ENCODE assay signal across 1 cellular context in the genomic region with DNA sequence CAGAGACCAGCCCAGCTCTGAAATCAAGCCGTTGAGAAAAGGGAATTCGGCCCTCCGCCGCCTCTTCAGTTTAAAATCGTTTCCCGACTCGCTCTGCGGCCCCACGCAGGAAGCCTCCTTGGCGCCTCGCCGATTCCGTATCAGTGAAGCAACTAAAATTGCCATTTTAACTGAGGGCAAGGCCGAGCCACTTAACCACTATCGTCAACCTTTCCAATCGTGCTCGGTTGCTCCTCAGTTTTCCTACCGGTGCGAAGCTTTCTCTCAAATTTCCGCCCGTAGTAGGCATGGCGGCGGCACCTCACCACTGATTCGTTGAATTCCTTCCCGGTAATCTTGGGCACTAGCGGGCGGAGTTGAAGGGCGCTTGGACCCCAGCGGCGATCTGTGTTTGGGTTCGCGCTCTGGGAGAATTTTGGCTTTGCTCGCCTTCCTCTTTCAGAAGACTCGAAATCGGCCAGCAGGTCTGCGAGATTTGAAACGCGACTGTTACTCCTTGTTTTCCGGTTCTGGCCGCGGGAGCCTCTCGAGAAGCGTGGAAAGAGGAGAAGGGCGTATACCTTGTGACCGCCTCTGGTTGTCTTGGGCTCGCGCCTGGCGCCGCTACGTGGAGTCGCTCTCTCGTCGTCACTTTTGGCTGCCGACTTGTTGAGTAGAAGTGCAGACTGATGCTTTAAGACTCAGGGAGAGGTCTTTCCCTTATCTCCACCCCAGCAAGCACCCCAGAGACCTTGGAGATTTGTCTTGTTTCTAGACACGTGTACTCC.
TF ChIP-seq lines count a peak whose summit lies in the region.

A gene with protein sequence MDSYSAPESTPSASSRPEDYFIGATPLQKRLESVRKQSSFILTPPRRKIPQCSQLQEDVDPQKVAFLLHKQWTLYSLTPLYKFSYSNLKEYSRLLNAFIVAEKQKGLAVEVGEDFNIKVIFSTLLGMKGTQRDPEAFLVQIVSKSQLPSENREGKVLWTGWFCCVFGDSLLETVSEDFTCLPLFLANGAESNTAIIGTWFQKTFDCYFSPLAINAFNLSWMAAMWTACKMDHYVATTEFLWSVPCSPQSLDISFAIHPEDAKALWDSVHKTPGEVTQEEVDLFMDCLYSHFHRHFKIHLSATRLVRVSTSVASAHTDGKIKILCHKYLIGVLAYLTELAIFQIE (minus strand): TSS at position 569 of the 767 bp plus-strand sequence. CDS start 13,584 bp downstream, outside the sequence.
A gene with protein sequence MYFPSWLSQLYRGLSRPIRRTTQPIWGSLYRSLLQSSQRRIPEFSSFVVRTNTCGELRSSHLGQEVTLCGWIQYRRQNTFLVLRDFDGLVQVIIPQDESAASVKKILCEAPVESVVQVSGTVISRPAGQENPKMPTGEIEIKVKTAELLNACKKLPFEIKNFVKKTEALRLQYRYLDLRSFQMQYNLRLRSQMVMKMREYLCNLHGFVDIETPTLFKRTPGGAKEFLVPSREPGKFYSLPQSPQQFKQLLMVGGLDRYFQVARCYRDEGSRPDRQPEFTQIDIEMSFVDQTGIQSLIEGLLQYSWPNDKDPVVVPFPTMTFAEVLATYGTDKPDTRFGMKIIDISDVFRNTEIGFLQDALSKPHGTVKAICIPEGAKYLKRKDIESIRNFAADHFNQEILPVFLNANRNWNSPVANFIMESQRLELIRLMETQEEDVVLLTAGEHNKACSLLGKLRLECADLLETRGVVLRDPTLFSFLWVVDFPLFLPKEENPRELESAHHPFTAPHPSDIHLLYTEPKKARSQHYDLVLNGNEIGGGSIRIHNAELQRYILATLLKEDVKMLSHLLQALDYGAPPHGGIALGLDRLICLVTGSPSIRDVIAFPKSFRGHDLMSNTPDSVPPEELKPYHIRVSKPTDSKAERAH (plus strand): TSS at position 359 of the 767 bp plus-strand sequence. CDS start 557 bp downstream, outside the sequence.

TF ChIP-seq in K562, 482 proteins besides CTCF, POLR2A, EP300 and RAD21 (continued from another document and continues in another):
- TF ChIP-seq NR2C2 (CRISPR knock-in tag; IDR thresholded peaks at IDR 0.05) (peak; percentile 79), NR2C2 (tag; IDR thresholded peaks at IDR 0.05) (peak; percentile 97), HCFC1 (IDR thresholded peaks at IDR 0.05; ENCODE audit: low read depth, low read length) (peak; percentile 91), FOXJ3 (CRISPR knock-in tag; IDR thresholded peaks at IDR 0.05) (no peak), NFXL1 (CRISPR knock-in tag; IDR thresholded peaks at IDR 0.05) (no peak), MED1 (CRISPR knock-in tag; IDR thresholded peaks at IDR 0.05; ENCODE audit: borderline replicate concordance) (no peak), FIP1L1 (IDR thresholded peaks at IDR 0.05; ENCODE audit: low read depth, low read length, poor library complexity, severe bottlenecking) (peak; percentile 63), ILF3 (IDR thresholded peaks at IDR 0.05; ENCODE audit: borderline replicate concordance) (no peak), PHB2 (IDR thresholded peaks at IDR 0.05; ENCODE audit: low read depth) (no peak), NCOA1 (IDR thresholded peaks at IDR 0.05; ENCODE audit: low read depth) (peak; percentile 26; the same call in 1 of the 2 replicates), GTF2A2 (tag; IDR thresholded peaks at IDR 0.05) (no peak), ZEB2 (IDR thresholded peaks at IDR 0.05) (no peak; the same call in 1 of the 2 replicates), MTF1 (CRISPR knock-in tag; IDR thresholded peaks at IDR 0.05; ENCODE audit: borderline replicate concordance) (no peak), TAL1 (IDR thresholded peaks at IDR 0.05) (peak; percentile 27; the same call in 1 of the 2 replicates), CC2D1A (IDR thresholded peaks at IDR 0.05) (peak; percentile 98), PHF8 (IDR thresholded peaks at IDR 0.05; ENCODE audit: borderline replicate concordance, low read length) (peak; percentile 94), PCBP1 (IDR thresholded peaks at IDR 0.05; ENCODE audit: low read depth, low read length, poor library complexity, severe bottlenecking) (no peak), PHF21A (IDR thresholded peaks at IDR 0.05; ENCODE audit: borderline replicate concordance, low read depth) (no peak), CHCHD3 (CRISPR knock-in tag; IDR thresholded peaks at IDR 0.05) (no peak), THRAP3 (IDR thresholded peaks at IDR 0.05; ENCODE audit: borderline replicate concordance) (no peak), FOSL1 (tag; conservative IDR thresholded peaks at IDR 0.05) (peak; percentile 58), BRD4 (IDR thresholded peaks at IDR 0.05) (no peak; the same call in 1 of the 2 replicates), RBM17 (IDR thresholded peaks at IDR 0.05; ENCODE audit: borderline replicate concordance, low read depth, low read length) (no peak), RBBP5 (IDR thresholded peaks at IDR 0.05; ENCODE audit: borderline replicate concordance, insufficient read depth, low read length, poor library complexity, severe bottlenecking) (peak; percentile 60), NR1H2 (CRISPR knock-in tag; IDR thresholded peaks at IDR 0.05) (peak; percentile 79; the same call in 1 of the 2 replicates), CREM (IDR thresholded peaks at IDR 0.05; ENCODE audit: low read depth) (peak; percentile 98), ARID1B (IDR thresholded peaks at IDR 0.05) (peak; percentile 51), SRSF3 (IDR thresholded peaks at IDR 0.05; ENCODE audit: insufficient read depth, low read length) (no peak), LARP7 (IDR thresholded peaks at IDR 0.05) (no peak), ZNF174 (CRISPR knock-in tag; IDR thresholded peaks at IDR 0.05) (no peak), KLF1 (tag; IDR thresholded peaks at IDR 0.05) (peak; percentile 60), ZNF121 (CRISPR knock-in tag; conservative IDR thresholded peaks at IDR 0.05) (no peak; the same call in 1 of the 2 replicates), ZNF311 (CRISPR knock-in tag; IDR thresholded peaks at IDR 0.05) (no peak), LCOR (CRISPR knock-in tag; IDR thresholded peaks at IDR 0.05) (peak; percentile 83), HEY1 (CRISPR knock-in tag; IDR thresholded peaks at IDR 0.05; ENCODE audit: borderline replicate concordance) (no peak), ZNF274 (IDR thresholded peaks at IDR 0.05; ENCODE audit: borderline replicate concordance, low read depth, low read length) (no peak), CBFB (CRISPR knock-in tag; IDR thresholded peaks at IDR 0.05) (no peak; the same call in 1 of the 2 replicates)
- TF ChIP-seq, protein P1, sequence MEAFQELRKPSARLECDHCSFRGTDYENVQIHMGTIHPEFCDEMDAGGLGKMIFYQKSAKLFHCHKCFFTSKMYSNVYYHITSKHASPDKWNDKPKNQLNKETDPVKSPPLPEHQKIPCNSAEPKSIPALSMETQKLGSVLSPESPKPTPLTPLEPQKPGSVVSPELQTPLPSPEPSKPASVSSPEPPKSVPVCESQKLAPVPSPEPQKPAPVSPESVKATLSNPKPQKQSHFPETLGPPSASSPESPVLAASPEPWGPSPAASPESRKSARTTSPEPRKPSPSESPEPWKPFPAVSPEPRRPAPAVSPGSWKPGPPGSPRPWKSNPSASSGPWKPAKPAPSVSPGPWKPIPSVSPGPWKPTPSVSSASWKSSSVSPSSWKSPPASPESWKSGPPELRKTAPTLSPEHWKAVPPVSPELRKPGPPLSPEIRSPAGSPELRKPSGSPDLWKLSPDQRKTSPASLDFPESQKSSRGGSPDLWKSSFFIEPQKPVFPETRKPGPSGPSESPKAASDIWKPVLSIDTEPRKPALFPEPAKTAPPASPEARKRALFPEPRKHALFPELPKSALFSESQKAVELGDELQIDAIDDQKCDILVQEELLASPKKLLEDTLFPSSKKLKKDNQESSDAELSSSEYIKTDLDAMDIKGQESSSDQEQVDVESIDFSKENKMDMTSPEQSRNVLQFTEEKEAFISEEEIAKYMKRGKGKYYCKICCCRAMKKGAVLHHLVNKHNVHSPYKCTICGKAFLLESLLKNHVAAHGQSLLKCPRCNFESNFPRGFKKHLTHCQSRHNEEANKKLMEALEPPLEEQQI (IDR thresholded peaks at IDR 0.05): peak; percentile 93
- TF ChIP-seq, protein P2, sequence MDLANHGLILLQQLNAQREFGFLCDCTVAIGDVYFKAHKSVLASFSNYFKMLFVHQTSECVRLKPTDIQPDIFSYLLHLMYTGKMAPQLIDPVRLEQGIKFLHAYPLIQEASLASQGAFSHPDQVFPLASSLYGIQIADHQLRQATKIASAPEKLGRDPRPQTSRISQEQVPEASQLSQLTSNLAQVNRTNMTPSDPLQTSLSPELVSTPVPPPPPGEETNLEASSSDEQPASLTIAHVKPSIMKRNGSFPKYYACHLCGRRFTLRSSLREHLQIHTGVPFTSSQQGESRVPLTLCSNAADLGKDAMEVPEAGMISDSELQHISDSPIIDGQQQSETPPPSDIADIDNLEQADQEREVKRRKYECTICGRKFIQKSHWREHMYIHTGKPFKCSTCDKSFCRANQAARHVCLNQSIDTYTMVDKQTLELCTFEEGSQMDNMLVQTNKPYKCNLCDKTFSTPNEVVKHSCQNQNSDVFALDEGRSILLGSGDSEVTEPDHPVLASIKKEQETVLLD (IDR thresholded peaks at IDR 0.05): no peak; the same call in 1 of the 2 replicates
- TF ChIP-seq, protein P3, sequence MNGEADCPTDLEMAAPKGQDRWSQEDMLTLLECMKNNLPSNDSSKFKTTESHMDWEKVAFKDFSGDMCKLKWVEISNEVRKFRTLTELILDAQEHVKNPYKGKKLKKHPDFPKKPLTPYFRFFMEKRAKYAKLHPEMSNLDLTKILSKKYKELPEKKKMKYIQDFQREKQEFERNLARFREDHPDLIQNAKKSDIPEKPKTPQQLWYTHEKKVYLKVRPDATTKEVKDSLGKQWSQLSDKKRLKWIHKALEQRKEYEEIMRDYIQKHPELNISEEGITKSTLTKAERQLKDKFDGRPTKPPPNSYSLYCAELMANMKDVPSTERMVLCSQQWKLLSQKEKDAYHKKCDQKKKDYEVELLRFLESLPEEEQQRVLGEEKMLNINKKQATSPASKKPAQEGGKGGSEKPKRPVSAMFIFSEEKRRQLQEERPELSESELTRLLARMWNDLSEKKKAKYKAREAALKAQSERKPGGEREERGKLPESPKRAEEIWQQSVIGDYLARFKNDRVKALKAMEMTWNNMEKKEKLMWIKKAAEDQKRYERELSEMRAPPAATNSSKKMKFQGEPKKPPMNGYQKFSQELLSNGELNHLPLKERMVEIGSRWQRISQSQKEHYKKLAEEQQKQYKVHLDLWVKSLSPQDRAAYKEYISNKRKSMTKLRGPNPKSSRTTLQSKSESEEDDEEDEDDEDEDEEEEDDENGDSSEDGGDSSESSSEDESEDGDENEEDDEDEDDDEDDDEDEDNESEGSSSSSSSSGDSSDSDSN (IDR thresholded peaks at IDR 0.05; ENCODE audit: borderline replicate concordance in 1 of 2, low read depth in 2 of 2, low read length in 2 of 2): peak; percentile 58 to 79; a peak in 1 of 4 replicates
- TF ChIP-seq, protein P4, sequence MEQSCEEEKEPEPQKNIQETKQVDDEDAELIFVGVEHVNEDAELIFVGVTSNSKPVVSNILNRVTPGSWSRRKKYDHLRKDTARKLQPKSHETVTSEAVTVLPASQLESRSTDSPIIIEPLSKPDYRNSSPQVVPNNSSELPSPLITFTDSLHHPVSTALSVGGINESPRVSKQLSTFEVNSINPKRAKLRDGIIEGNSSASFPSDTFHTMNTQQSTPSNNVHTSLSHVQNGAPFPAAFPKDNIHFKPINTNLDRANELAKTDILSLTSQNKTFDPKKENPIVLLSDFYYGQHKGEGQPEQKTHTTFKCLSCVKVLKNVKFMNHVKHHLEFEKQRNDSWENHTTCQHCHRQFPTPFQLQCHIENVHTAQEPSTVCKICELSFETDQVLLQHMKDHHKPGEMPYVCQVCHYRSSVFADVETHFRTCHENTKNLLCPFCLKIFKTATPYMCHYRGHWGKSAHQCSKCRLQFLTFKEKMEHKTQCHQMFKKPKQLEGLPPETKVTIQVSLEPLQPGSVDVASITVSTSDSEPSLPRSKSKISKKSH (CRISPR knock-in tag; IDR thresholded peaks at IDR 0.05): no peak
- TF ChIP-seq, protein P5, sequence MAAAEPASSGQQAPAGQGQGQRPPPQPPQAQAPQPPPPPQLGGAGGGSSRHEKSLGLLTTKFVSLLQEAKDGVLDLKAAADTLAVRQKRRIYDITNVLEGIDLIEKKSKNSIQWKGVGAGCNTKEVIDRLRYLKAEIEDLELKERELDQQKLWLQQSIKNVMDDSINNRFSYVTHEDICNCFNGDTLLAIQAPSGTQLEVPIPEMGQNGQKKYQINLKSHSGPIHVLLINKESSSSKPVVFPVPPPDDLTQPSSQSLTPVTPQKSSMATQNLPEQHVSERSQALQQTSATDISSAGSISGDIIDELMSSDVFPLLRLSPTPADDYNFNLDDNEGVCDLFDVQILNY (CRISPR knock-in tag; IDR thresholded peaks at IDR 0.05): peak; percentile 80; the same call in 1 of the 2 replicates
- TF ChIP-seq, protein P6, sequence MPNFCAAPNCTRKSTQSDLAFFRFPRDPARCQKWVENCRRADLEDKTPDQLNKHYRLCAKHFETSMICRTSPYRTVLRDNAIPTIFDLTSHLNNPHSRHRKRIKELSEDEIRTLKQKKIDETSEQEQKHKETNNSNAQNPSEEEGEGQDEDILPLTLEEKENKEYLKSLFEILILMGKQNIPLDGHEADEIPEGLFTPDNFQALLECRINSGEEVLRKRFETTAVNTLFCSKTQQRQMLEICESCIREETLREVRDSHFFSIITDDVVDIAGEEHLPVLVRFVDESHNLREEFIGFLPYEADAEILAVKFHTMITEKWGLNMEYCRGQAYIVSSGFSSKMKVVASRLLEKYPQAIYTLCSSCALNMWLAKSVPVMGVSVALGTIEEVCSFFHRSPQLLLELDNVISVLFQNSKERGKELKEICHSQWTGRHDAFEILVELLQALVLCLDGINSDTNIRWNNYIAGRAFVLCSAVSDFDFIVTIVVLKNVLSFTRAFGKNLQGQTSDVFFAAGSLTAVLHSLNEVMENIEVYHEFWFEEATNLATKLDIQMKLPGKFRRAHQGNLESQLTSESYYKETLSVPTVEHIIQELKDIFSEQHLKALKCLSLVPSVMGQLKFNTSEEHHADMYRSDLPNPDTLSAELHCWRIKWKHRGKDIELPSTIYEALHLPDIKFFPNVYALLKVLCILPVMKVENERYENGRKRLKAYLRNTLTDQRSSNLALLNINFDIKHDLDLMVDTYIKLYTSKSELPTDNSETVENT (CRISPR knock-in tag; IDR thresholded peaks at IDR 0.05): peak; percentile 51; the same call in 1 of the 2 replicates
- TF ChIP-seq, protein P7, sequence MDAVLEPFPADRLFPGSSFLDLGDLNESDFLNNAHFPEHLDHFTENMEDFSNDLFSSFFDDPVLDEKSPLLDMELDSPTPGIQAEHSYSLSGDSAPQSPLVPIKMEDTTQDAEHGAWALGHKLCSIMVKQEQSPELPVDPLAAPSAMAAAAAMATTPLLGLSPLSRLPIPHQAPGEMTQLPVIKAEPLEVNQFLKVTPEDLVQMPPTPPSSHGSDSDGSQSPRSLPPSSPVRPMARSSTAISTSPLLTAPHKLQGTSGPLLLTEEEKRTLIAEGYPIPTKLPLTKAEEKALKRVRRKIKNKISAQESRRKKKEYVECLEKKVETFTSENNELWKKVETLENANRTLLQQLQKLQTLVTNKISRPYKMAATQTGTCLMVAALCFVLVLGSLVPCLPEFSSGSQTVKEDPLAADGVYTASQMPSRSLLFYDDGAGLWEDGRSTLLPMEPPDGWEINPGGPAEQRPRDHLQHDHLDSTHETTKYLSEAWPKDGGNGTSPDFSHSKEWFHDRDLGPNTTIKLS (IDR thresholded peaks at IDR 0.05; ENCODE audit: borderline replicate concordance, low read depth): peak; percentile 96
- TF ChIP-seq, protein P8, sequence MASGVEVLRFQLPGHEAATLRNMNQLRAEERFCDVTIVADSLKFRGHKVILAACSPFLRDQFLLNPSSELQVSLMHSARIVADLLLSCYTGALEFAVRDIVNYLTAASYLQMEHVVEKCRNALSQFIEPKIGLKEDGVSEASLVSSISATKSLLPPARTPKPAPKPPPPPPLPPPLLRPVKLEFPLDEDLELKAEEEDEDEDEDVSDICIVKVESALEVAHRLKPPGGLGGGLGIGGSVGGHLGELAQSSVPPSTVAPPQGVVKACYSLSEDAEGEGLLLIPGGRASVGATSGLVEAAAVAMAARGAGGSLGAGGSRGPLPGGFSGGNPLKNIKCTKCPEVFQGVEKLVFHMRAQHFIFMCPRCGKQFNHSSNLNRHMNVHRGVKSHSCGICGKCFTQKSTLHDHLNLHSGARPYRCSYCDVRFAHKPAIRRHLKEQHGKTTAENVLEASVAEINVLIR (CRISPR knock-in tag; IDR thresholded peaks at IDR 0.05): peak; percentile 83
